In the genomic region with DNA sequence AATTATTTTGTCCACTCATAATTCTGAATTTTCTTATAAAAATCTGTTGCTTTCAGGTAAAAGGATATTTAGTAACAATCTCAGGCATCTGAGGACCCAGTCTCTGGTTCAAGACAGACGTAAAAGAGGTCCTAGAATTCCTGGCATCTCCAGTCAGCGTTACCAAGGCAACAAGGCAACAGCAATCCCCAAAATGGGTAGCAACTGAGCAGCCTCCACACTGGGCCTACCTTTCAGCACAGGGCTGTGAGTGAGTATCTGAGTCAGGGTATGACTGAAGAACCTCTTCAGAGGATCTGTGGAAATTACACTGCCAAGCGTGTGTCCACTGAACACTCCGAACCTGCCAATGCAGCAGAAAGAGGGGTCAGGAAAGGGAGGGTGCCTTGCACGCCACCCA, we compare ENCODE assay signal across 1 cellular context.
TF ChIP-seq lines count a peak whose summit lies in the region.

No MANE protein-coding gene starts in this region.

TF ChIP-seq in K562, 482 proteins besides CTCF, POLR2A, EP300 and RAD21:
- TF ChIP-seq RFX1 (IDR thresholded peaks at IDR 0.05): peak; percentile 68
- no peak for TF ChIP-seq MAFK (IDR thresholded peaks at IDR 0.05; ENCODE audit: low read length)
